Comparison of ENCODE assay signal across 8 cellular contexts in genomic region chr6:28683945-28684538, GRCh38.
A peak's percentile ranks its signal among the peaks of the same experiment; 100 is the strongest.
DNase-seq lines count a peak whose midpoint lies in the region; ATAC-seq and TF ChIP-seq lines count a peak whose summit lies in the region.

No MANE protein-coding gene starts in this region.

- H4K20me1 ChIP-seq in OCI-LY1 (ENCODE audit: insufficient read depth, low read length), result no peaks in the 10 kb centered on the region

- ATAC-seq in GM21528 (IDR thresholded peaks at IDR 0.05; ENCODE audit: low FRiP score, unreplicated experiment), result no peak
- ATAC-seq in GM18907 (IDR thresholded peaks at IDR 0.05; ENCODE audit: unreplicated experiment), result no peak

- H3F3A ChIP-seq in OCI-LY1 (ENCODE audit: insufficient read depth, low read length), result no peaks in the 10 kb centered on the region

- no peaks in the 10 kb centered on the region for H3K9me3 Mint-ChIP-seq in chondrocyte (ENCODE audit: low read depth)
- no peaks in the 10 kb centered on the region for H3K9me3 Mint-ChIP-seq in activated naive CD4-positive, alpha-beta T cell treated with anti-CD3 and anti-CD28 coated beads, Interleukin-2, amount 10 ng/mL, durations not matched to agents 7 days and 5 days

- CTCF ChIA-PET in activated naive CD4-positive, alpha-beta T cell treated with anti-CD3 and anti-CD28 coated beads, Interleukin-2, amount 10 ng/mL, durations not matched to agents 7 days and 5 days (lab: Charles Lee), result interaction anchor here (1.0 to 2.5 kb wide), 4 partner anchors 10 to 542 kb away, joined by 4 to 18 read pairs (median 7); partner anchors contain the start of gene ZKSCAN8

- H3K9ac ChIP-seq in OCI-LY1 (ENCODE audit: low read length), result no peak overlapping the region

- H3K27ac Mint-ChIP-seq in chondrocyte (ENCODE audit: unreplicated experiment), result no peak overlapping the region
- H3K27ac Mint-ChIP-seq in activated naive CD4-positive, alpha-beta T cell treated with anti-CD3 and anti-CD28 coated beads, Interleukin-2, amount 10 ng/mL, durations not matched to agents 7 days and 5 days, result no peak overlapping the region

- no peaks in the 10 kb centered on the region for H3K9me3 ChIP-seq in OCI-LY1 (ENCODE audit: low read length)

- no peak overlapping the region for H2AFZ ChIP-seq in OCI-LY1 (ENCODE audit: low read length)

- TF ChIP-seq CTCF in HFF-Myc (IDR thresholded peaks at IDR 0.05; ENCODE audit: low read depth, low read length, missing control alignments) (peak; percentile 46), OCI-LY1 (IDR thresholded peaks at IDR 0.05; ENCODE audit: low read length) (peak; percentile 72), chondrocyte (IDR thresholded peaks at IDR 0.05) (peak; percentile 87)

- H3K79me2 ChIP-seq in OCI-LY1 (ENCODE audit: insufficient read depth, low read length), result no peaks in the 10 kb centered on the region

- H3K36me3 Mint-ChIP-seq in chondrocyte (ENCODE audit: low read depth), result no peaks in the 10 kb centered on the region
- no peaks in the 10 kb centered on the region for H3K36me3 Mint-ChIP-seq in activated naive CD4-positive, alpha-beta T cell treated with anti-CD3 and anti-CD28 coated beads, Interleukin-2, amount 10 ng/mL, durations not matched to agents 7 days and 5 days

- H3K27ac ChIP-seq in OCI-LY1 (ENCODE audit: low read depth, low read length, poor library complexity, severe bottlenecking), result no peak overlapping the region

- peaks cover 6% of the 10 kb centered on the region for H3K4me1 Mint-ChIP-seq in chondrocyte (ENCODE audit: low read depth)
- peaks cover 20% of the 10 kb centered on the region for H3K4me1 Mint-ChIP-seq in activated naive CD4-positive, alpha-beta T cell treated with anti-CD3 and anti-CD28 coated beads, Interleukin-2, amount 10 ng/mL, durations not matched to agents 7 days and 5 days

- no peaks in the 10 kb centered on the region for H3K27me3 ChIP-seq in OCI-LY1 (ENCODE audit: insufficient read depth, low read length)

- H3K4me3 ChIP-seq in HFF-Myc (replicated peaks; ENCODE audit: low read depth, low read length), result no peak overlapping the region
- H3K4me3 ChIP-seq in OCI-LY1 (ENCODE audit: low read depth, low read length, poor library complexity, severe bottlenecking), result no peak overlapping the region

- H3K4me2 ChIP-seq in OCI-LY1 (ENCODE audit: low read length), result no peak overlapping the region

- peaks cover 41% of the 10 kb centered on the region for H3K27me3 Mint-ChIP-seq in chondrocyte (ENCODE audit: low read depth)
- peaks cover 54% of the 10 kb centered on the region for H3K27me3 Mint-ChIP-seq in activated naive CD4-positive, alpha-beta T cell treated with anti-CD3 and anti-CD28 coated beads, Interleukin-2, amount 10 ng/mL, durations not matched to agents 7 days and 5 days

- H3K4me3 Mint-ChIP-seq in chondrocyte (ENCODE audit: unreplicated experiment), result no peak overlapping the region
- no peak overlapping the region for H3K4me3 Mint-ChIP-seq in activated naive CD4-positive, alpha-beta T cell treated with anti-CD3 and anti-CD28 coated beads, Interleukin-2, amount 10 ng/mL, durations not matched to agents 7 days and 5 days

- H3K36me3 ChIP-seq in OCI-LY1 (ENCODE audit: insufficient read depth, low read length), result no peaks in the 10 kb centered on the region

- H3K4me1 ChIP-seq in OCI-LY1 (ENCODE audit: insufficient read depth, low read length, severe bottlenecking), result no peaks in the 10 kb centered on the region

- peak; percentile 34 for DNase-seq in DMS153 (lab: John Stamatoyannopoulos, UW)
- DNase-seq in HFF-Myc (ENCODE audit: extremely low read depth, low read depth), result no peak
- DNase-seq in chondrocyte (ENCODE audit: low spot score), result no peak
- DNase-seq in mucosa of gallbladder (ENCODE audit: low spot score), result peak; percentile 17
- no peak for DNase-seq in activated naive CD4-positive, alpha-beta T cell treated with anti-CD3 and anti-CD28 coated beads, Interleukin-2, amount 10 ng/mL, durations not matched to agents 7 days and 5 days

- H3K9me2 ChIP-seq in OCI-LY1 (ENCODE audit: low read depth, low read length), result no peaks in the 10 kb centered on the region

Comparison
In these comparisons a context has a peak if more than half of its experiments do, and no peak if none do; other contexts are left out.
1. DNase-seq: peak in DMS153 (single experiment) and mucosa of gallbladder (single experiment); none in HFF-Myc (single experiment), chondrocyte (single experiment) and activated naive CD4-positive, alpha-beta T cell treated with anti-CD3 and anti-CD28 coated beads, Interleukin-2, amount 10 ng/mL, durations not matched to agents 7 days and 5 days (single experiment).
2. Peak in every context shown above with its lines, with median percentiles within 50 percentile points of each other: CTCF ChIP-seq.